Comparison of ENCODE assay signal across 8 cellular contexts in the genomic region with DNA sequence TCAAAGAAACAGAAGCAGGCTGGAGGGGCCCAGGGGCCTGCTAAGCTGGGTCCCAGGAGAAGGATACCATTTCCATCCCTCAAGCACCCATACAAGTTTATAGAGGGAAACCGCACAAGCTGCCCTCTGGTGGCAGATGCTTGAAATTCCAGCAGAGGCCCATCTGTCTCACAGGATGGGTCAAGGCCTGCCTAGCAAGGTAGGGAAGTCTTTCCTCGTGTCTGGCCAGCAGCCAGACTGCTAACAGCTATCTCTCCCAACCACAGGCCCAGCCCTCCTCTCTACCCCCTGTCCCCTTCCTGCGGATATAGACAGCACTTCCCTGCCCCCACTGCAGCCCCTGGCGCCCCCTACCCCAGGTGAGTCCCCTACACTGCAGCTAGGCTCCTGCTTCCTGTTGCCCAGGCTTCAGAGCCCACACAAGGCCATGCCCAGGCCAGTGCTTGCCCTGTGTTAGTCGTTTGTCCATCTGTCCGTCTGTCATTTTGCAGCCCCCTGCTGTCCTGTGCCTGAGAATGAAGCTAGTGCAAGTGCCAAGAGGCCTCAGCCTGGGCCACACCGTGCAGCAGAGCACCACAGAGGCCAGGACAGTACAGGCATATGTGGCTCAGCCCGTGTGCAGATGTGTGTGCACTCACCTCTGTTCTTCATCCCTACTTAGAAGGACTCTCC. TPM values are rescaled to one million over a fixed set of nuclear protein-coding genes. Genes with fewer than 3 reads are reported as not detected.
A peak's percentile ranks its signal among the peaks of the same experiment; 100 is the strongest.
DNase-seq lines count a peak whose midpoint lies in the region; ATAC-seq, FAIRE-seq and TF ChIP-seq lines count a peak whose summit lies in the region.

No MANE protein-coding gene starts in this region.

- CTCF ChIA-PET in A549 (lab: Yijun Ruan, JAX), result interaction anchor here (0.6 to 20.9 kb wide), 31 partner anchors 9 to 161 kb away, joined by 3 to 546 read pairs (median 5); a partner anchor contains a TSS

- peak; percentile 46 for FAIRE-seq in A549 (lab: Jason Lieb, UNC)

- H3K36me3 ChIP-seq in Peyer's patch, result peaks cover 0 to 68% (median 0%) of the 10 kb centered on the region in 3 donors
- H3K36me3 ChIP-seq in ovary, result no peaks in the 10 kb centered on the region

- intact Hi-C loops in ovary (cut with DNase I), result loop anchor here in 3 of 4 donors (5.0 to 10.0 kb wide), 2 partner anchors 96 to 98 kb away; no protein-coding TSS in a partner anchor

- TF ChIP-seq CTCF in A549 (IDR thresholded peaks at IDR 0.05), result peak; percentile 81
- TF ChIP-seq CTCF in GM12874 (IDR thresholded peaks at IDR 0.05; ENCODE audit: insufficient read depth, low read depth, low read length), result peak; percentile 83
- peak; percentile 60 to 87 (median 74) for TF ChIP-seq CTCF in Peyer's patch (IDR thresholded peaks at IDR 0.05)
- no peak for TF ChIP-seq CTCF in ovary (IDR thresholded peaks at IDR 0.05)

- H3K4me3 ChIP-seq in A549 (no peak overlapping the region), Peyer's patch (no peak overlapping the region), ovary (no peak overlapping the region)

- TF ChIP-seq POLR2A in A549 (IDR thresholded peaks at IDR 0.05; ENCODE audit: low read length) (no peak), Peyer's patch (IDR thresholded peaks at IDR 0.05) (peak in 1 of 2 donors; percentile 6), ovary (IDR thresholded peaks at IDR 0.05) (no peak)

- TF ChIP-seq RAD21 in A549 (conservative IDR thresholded peaks at IDR 0.05 in 1 of 2, IDR thresholded peaks at IDR 0.05 in 1 of 2), result peak; percentile 49 to 57; a peak in 4 of 5 replicates

- H3K27ac ChIP-seq in A549 (peak overlapping the region in 1 of 2 experiments; percentile 48; a peak in 2 of 6 replicates), Peyer's patch (peak overlapping the region in 1 of 4 donors; percentile 35), ovary (no peak overlapping the region)

- H3K4me2 ChIP-seq in A549, result no peak overlapping the region

- POLR2A ChIA-PET in A549 (lab: Yijun Ruan, JAX), result interaction anchor here (1.9 kb wide), 1 partner anchor 101 kb away, joined by 10 read pairs; no protein-coding TSS in a partner anchor

- H3K9me3 ChIP-seq in A549, result no peaks in the 10 kb centered on the region
- H3K9me3 ChIP-seq in Peyer's patch, result no peaks in the 10 kb centered on the region
- no peaks in the 10 kb centered on the region for H3K9me3 ChIP-seq in ovary

- peaks cover 17% of the 10 kb centered on the region for H3K4me1 ChIP-seq in A549
- peaks cover 0 to 25% (median 6%) of the 10 kb centered on the region in 4 donors for H3K4me1 ChIP-seq in Peyer's patch
- H3K4me1 ChIP-seq in ovary (ENCODE audit: insufficient read depth), result peaks cover 1% of the 10 kb centered on the region

- WGBS in A549 (ENCODE audit: missing lambda C conversion rate), result 18% methylated on average over 6 of the region's 8 CpGs
- 26 to 38% (median 28%) methylated on average over 7 to 8 of the region's 8 CpGs for WGBS in ovary, 3 donors

- no peaks in the 10 kb centered on the region for H3K27me3 ChIP-seq in Peyer's patch
- H3K27me3 ChIP-seq in ovary, result no peaks in the 10 kb centered on the region

- DNase-seq in A549 (ENCODE audit: low read depth in 1 of 2, low spot score in 1 of 2) (peak; percentile 65 to 78), HUDEP-2 (lab: John Stamatoyannopoulos, UW; ENCODE audit: unreplicated experiment in 76 of 76) (peak in 73 of 76 experiments; percentile 15 to 90 (median 73)), Peyer's patch (peak; percentile 70 to 91 (median 75)), germinal center (ENCODE audit: low spot score) (peak; percentile 60), ovary (peak; percentile 47 to 73 (median 59))
- DNase-seq in activated T-helper 9 cell treated with anti-CD3 and anti-CD28 coated beads, Interleukin-2, amount 50 U/mL, for 16 hours (ENCODE audit: low read depth), result peak; percentile 49

- ATAC-seq in A549 (peak; percentile 64 to 87), HG02973 (IDR thresholded peaks at IDR 0.05; ENCODE audit: unreplicated experiment) (no peak)

- TF ChIP-seq EP300 in A549 (IDR thresholded peaks at IDR 0.05), result no peak
- TF ChIP-seq EP300 in ovary (IDR thresholded peaks at IDR 0.05), result no peak

TF ChIP-seq in A549, 52 proteins besides CTCF, POLR2A, EP300 and RAD21:
- TF ChIP-seq SMC3 (IDR thresholded peaks at IDR 0.05) (peak; percentile 76), ZC3H11A (IDR thresholded peaks at IDR 0.05) (no peak), HDAC2 (IDR thresholded peaks at IDR 0.05) (no peak)

RNA-seq across cellular contexts. Expression of a gene that starts 26.2 kb away (rescaled TPM):
- 2.8 and 3.7 TPM in 2 replicates for polyA plus RNA-seq in A549 (2011; rRNA removed)
- polyA plus RNA-seq in A549 (2012; cell fraction: cytosol; rRNA removed), result 4.1 and 4.4 TPM in 2 replicates
- 5.1 and 5.8 TPM in 2 replicates for polyA plus RNA-seq in A549 (2012; cell fraction: nucleus; rRNA removed)
- 8.0 to 10.2 TPM (median 10.1 TPM) in 3 replicates for polyA plus RNA-seq in A549 (2017; fragmentation: RNase III; extraction: RNeasy Plus Mini Kit Qiagen cat#74134 plus additional on column Dnase treatment)
- 6.3 and 7.2 TPM in 2 replicates for polyA minus RNA-seq in A549 (2011; rRNA and poly(A)+ RNA removed)
- total RNA-seq in Peyer's patch, result 10 to 100 TPM; 11.8 to 32.2 (median 22.0) TPM
- total RNA-seq in ovary, result 10 to 100 TPM in 1 of 7 donors, 1 to 10 TPM in 6; 2.9 to 15.2 (median 4.2) TPM
- polyA plus RNA-seq in ovary, result 1 to 10 TPM; 1.7 to 2.5 TPM

RNA-seq across cellular contexts. Expression of a gene that starts 36.1 kb away (rescaled TPM):
- 608 and 776 TPM in 2 replicates for polyA plus RNA-seq in A549 (2011; rRNA removed)
- 286 and 332 TPM in 2 replicates for polyA plus RNA-seq in A549 (2012; cell fraction: cytosol; rRNA removed)
- polyA plus RNA-seq in A549 (2012; cell fraction: nucleus; rRNA removed), result 83.8 and 155 TPM in 2 replicates
- 870 to 955 TPM (median 919 TPM) in 3 replicates for polyA plus RNA-seq in A549 (2017; fragmentation: RNase III; extraction: RNeasy Plus Mini Kit Qiagen cat#74134 plus additional on column Dnase treatment)
- 90.6 and 122 TPM in 2 replicates for polyA minus RNA-seq in A549 (2011; rRNA and poly(A)+ RNA removed)
- 100 to 1,000 TPM in 3 of 4 donors, 10 to 100 TPM in 1; 89.4 to 155 (median 129) TPM for total RNA-seq in Peyer's patch
- 100 to 1,000 TPM; 263 to 464 (median 361) TPM for total RNA-seq in ovary
- 1,000 to 10,000 TPM in 1 of 2 donors, 100 to 1,000 TPM in 1; 751 to 1,077 TPM for polyA plus RNA-seq in ovary

Comparison
In these comparisons a context has a peak if more than half of its experiments do, and no peak if none do; other contexts are left out.
1. CTCF ChIP-seq: peak in A549 (single experiment), GM12874 (single experiment) and Peyer's patch (6 of 6); none in ovary (0 of 3).
2. Peak in every context shown above with its lines, with median percentiles within 50 percentile points of each other: DNase-seq.